8 cellular contexts compared by ENCODE assay signal in genomic region chr13:97975280-97975850, GRCh38. TPM values are rescaled to one million over a fixed set of nuclear protein-coding genes. Genes with fewer than 3 reads are reported as not detected.
DNase-seq lines count a peak whose midpoint lies in the region; ATAC-seq and TF ChIP-seq lines count a peak whose summit lies in the region.

No MANE protein-coding gene starts in this region.

- intact Hi-C loops in stomach (cut with DNase I; ENCODE audit: low total_unique reads), result no loop called here

- peak overlapping the region; percentile 91 to 99 (median 93) for H3K4me3 Mint-ChIP-seq in CD8-positive, alpha-beta memory T cell
- H3K4me3 Mint-ChIP-seq in activated T-helper 17 cell treated with anti-CD3 and anti-CD28 coated beads, Interleukin-2, amount 50 U/mL, for 72 hours, result peak overlapping the region; percentile 96
- peak overlapping the region; percentile 88 to 94 (median 91) for H3K4me3 Mint-ChIP-seq in immature natural killer cell

- CTCF ChIA-PET in CD8-positive, alpha-beta memory T cell (lab: Charles Lee), result no interaction called here
- CTCF ChIA-PET in HEK293T (lab: Yijun Ruan, JAX), result no interaction called here

- POLR2A ChIA-PET in CD8-positive, alpha-beta memory T cell (lab: Charles Lee), result interaction anchor here (0.6 to 1.4 kb wide), 2 partner anchors 74 to 541 kb away, joined by 3 to 7 read pairs; partner anchors contain the start of gene RAP2A
- POLR2A ChIA-PET in HEK293T (lab: Yijun Ruan, JAX), result interaction anchor here (1.5 kb wide), 1 partner anchor 121 kb away, joined by 3 read pairs; no protein-coding TSS in a partner anchor

- H3K4me1 Mint-ChIP-seq in CD8-positive, alpha-beta memory T cell, result peaks cover 31 to 44% (median 34%) of the 10 kb centered on the region in 3 donors
- H3K4me1 Mint-ChIP-seq in activated T-helper 17 cell treated with anti-CD3 and anti-CD28 coated beads, Interleukin-2, amount 50 U/mL, for 72 hours, result peaks cover 4% of the 10 kb centered on the region
- peaks cover 15 to 37% of the 10 kb centered on the region in 2 donors for H3K4me1 Mint-ChIP-seq in immature natural killer cell

- no peaks in the 10 kb centered on the region for H3K9me3 ChIP-seq in CD8-positive, alpha-beta memory T cell (ENCODE audit: low read length)
- no peaks in the 10 kb centered on the region for H3K9me3 ChIP-seq in stomach

- no peak for TF ChIP-seq EP300 in stomach (IDR thresholded peaks at IDR 0.05)

- H3K4me3 ChIP-seq in CD8-positive, alpha-beta memory T cell (ENCODE audit: low read length), result peak overlapping the region; percentile 44
- H3K4me3 ChIP-seq in stomach, result peak overlapping the region; percentile 77 to 92 (median 89)

- H3K36me3 ChIP-seq in CD8-positive, alpha-beta memory T cell (ENCODE audit: insufficient read depth, low read length), result no peaks in the 10 kb centered on the region
- no peaks in the 10 kb centered on the region for H3K36me3 ChIP-seq in stomach

- peak overlapping the region; percentile 77 for H3K27ac ChIP-seq in CD8-positive, alpha-beta memory T cell (ENCODE audit: low read depth, low read length)
- H3K27ac ChIP-seq in stomach, result peak overlapping the region; percentile 93 to 99 (median 98)

- peak overlapping the region; percentile 86 to 96 (median 93) for H3K27ac Mint-ChIP-seq in CD8-positive, alpha-beta memory T cell
- peak overlapping the region; percentile 95 for H3K27ac Mint-ChIP-seq in activated T-helper 17 cell treated with anti-CD3 and anti-CD28 coated beads, Interleukin-2, amount 50 U/mL, for 72 hours
- H3K27ac Mint-ChIP-seq in immature natural killer cell, result peak overlapping the region; percentile 80 to 94 (median 90)

- WGBS in stomach, 5 donors, result 15 to 22% (median 17%) methylated on average over 18 to 20 of the region's 20 CpGs

- H3K27me3 Mint-ChIP-seq in CD8-positive, alpha-beta memory T cell, result peaks cover 1 to 6% of the 10 kb centered on the region in 2 donors
- H3K27me3 Mint-ChIP-seq in activated T-helper 17 cell treated with anti-CD3 and anti-CD28 coated beads, Interleukin-2, amount 50 U/mL, for 72 hours, result no peaks in the 10 kb centered on the region
- peaks cover 2 to 13% (median 2%) of the 10 kb centered on the region in 3 donors for H3K27me3 Mint-ChIP-seq in immature natural killer cell (ENCODE audit: low read depth in 3 of 3)

- H3K27me3 ChIP-seq in CD8-positive, alpha-beta memory T cell (ENCODE audit: insufficient read depth, low read length, poor library complexity, severe bottlenecking), result no peaks in the 10 kb centered on the region
- no peaks in the 10 kb centered on the region for H3K27me3 ChIP-seq in stomach

- no peaks in the 10 kb centered on the region for H3K9me3 Mint-ChIP-seq in CD8-positive, alpha-beta memory T cell
- H3K9me3 Mint-ChIP-seq in activated T-helper 17 cell treated with anti-CD3 and anti-CD28 coated beads, Interleukin-2, amount 50 U/mL, for 72 hours, result no peaks in the 10 kb centered on the region
- H3K9me3 Mint-ChIP-seq in immature natural killer cell, result no peaks in the 10 kb centered on the region

- no peak for ATAC-seq in activated T-helper 17 cell treated with anti-CD3 and anti-CD28 coated beads, Interleukin-2, amount 50 U/mL, for 72 hours (replicated peaks)
- no peak for ATAC-seq in HG02610 (IDR thresholded peaks at IDR 0.05; ENCODE audit: unreplicated experiment)

- TF ChIP-seq CTCF in stomach (IDR thresholded peaks at IDR 0.05), result no peak

- TF ChIP-seq POLR2A in stomach (IDR thresholded peaks at IDR 0.05), result no peak

- DNase-seq in CD8-positive, alpha-beta memory T cell, result no peak
- DNase-seq in HEK293T (ENCODE audit: extremely low spot score), result no peak
- DNase-seq in immature natural killer cell, result no peak
- no peak for DNase-seq in stomach
- DNase-seq in D341Med (ENCODE audit: low spot score), result no peak
- no peak for DNase-seq in 8988T

- H3K4me1 ChIP-seq in CD8-positive, alpha-beta memory T cell (ENCODE audit: insufficient read depth, low read length), result peaks cover 17% of the 10 kb centered on the region
- peaks cover 18 to 41% (median 32%) of the 10 kb centered on the region in 4 donors for H3K4me1 ChIP-seq in stomach

- H3K36me3 Mint-ChIP-seq in CD8-positive, alpha-beta memory T cell, result peaks cover 0 to 7% (median 0%) of the 10 kb centered on the region in 3 donors
- peaks cover 23% of the 10 kb centered on the region for H3K36me3 Mint-ChIP-seq in activated T-helper 17 cell treated with anti-CD3 and anti-CD28 coated beads, Interleukin-2, amount 50 U/mL, for 72 hours (ENCODE audit: low read depth)
- no peaks in the 10 kb centered on the region for H3K36me3 Mint-ChIP-seq in immature natural killer cell

TF ChIP-seq in HEK293T, 16 proteins besides CTCF, POLR2A, EP300 and RAD21:
- TF ChIP-seq L3MBTL2 (conservative IDR thresholded peaks at IDR 0.05) (peak; percentile 18; the same call in 1 of the 2 replicates), SUZ12 (IDR thresholded peaks at IDR 0.05) (no peak)

RNA-seq across cellular contexts. Expression of gene IPO5, which starts 21.9 kb away (rescaled TPM):
- 100 to 1,000 TPM; 225 to 239 TPM for total RNA-seq in CD8-positive, alpha-beta memory T cell
- polyA plus RNA-seq in CD8-positive, alpha-beta memory T cell, result 38.2 TPM
- 100 to 1,000 TPM; 166 to 246 TPM for total RNA-seq in activated T-helper 17 cell treated with anti-CD3 and anti-CD28 coated beads, Interleukin-2, amount 50 U/mL, for 72 hours
- polyA plus RNA-seq in immature natural killer cell, result 10 to 100 TPM; 13.3 to 29.8 (median 25.6) TPM
- 100 to 1,000 TPM in 3 of 5 donors, 10 to 100 TPM in 2; 44.9 to 236 (median 102) TPM for total RNA-seq in stomach
- polyA plus RNA-seq in stomach, result 10 to 100 TPM; 24.7 to 41.5 (median 25.2) TPM
